1 cellular context compared by ENCODE assay signal in genomic region chr20:31606678-31606927, GRCh38.
TF ChIP-seq lines count a peak whose summit lies in the region.

No MANE protein-coding gene starts in this region.

TF ChIP-seq in neural cell, 6 proteins besides CTCF, POLR2A, EP300 and RAD21 (continued from another document):
- TF ChIP-seq REST (IDR thresholded peaks at IDR 0.05; ENCODE audit: borderline replicate concordance), result no peak
TF ChIP-seq in neural cell: peak in this region for 0.
